In the genomic region with DNA sequence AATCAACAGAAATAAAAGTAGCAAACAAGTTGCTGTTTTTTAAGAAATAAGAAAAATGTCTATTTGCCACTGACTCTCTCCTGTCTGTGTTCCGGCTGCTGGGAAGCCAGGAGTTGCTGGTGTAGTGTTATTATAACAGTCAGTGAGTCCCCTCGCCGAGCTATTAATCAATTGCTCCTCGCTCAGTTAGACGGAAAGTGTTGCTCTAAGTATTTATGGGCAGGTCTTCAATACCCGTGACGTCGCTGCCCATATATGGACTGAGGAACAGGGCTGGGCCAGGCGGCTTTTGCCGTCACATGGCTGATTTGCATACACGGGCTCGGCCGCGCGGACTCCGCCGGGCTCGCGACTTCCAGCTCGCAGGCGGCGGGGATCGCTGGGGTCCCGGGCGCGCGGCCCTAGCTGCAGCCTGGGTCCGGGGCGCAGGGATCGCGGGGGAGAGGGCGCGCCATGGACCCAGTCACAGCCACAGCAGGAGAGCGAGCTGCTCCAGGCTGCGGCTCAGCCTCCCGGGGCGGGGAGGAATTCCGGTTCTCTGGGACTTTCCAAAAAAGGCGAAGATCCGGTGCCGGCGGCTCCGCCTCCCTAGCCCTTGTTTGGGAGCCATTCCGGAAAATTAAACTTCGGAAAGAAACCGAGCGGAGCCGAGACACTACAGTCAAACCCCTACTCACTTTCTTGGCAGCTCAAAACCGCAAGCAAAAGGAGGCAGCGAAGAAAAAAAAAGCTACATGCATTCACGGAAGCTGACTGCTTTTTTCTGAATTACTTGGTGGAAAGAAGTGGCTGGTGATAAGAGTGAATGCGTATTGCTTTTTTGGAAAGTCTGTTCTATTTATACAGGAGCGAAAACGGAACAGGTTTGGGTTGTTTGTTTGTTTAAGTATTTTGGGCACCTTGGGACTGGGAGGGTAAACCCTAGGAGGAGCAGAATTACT, we compare ENCODE assay signal across 1 cellular context.
A peak's percentile ranks its signal among the peaks of the same experiment; 100 is the strongest.
TF ChIP-seq lines count a peak whose summit lies in the region.

A gene (minus strand): TSS at position 188 of the 941 bp plus-strand sequence. CDS start 337 bp downstream, outside the sequence.

TF ChIP-seq in K562, 482 proteins besides CTCF, POLR2A, EP300 and RAD21 (continued from another document and continues in another):
- TF ChIP-seq, protein P1, sequence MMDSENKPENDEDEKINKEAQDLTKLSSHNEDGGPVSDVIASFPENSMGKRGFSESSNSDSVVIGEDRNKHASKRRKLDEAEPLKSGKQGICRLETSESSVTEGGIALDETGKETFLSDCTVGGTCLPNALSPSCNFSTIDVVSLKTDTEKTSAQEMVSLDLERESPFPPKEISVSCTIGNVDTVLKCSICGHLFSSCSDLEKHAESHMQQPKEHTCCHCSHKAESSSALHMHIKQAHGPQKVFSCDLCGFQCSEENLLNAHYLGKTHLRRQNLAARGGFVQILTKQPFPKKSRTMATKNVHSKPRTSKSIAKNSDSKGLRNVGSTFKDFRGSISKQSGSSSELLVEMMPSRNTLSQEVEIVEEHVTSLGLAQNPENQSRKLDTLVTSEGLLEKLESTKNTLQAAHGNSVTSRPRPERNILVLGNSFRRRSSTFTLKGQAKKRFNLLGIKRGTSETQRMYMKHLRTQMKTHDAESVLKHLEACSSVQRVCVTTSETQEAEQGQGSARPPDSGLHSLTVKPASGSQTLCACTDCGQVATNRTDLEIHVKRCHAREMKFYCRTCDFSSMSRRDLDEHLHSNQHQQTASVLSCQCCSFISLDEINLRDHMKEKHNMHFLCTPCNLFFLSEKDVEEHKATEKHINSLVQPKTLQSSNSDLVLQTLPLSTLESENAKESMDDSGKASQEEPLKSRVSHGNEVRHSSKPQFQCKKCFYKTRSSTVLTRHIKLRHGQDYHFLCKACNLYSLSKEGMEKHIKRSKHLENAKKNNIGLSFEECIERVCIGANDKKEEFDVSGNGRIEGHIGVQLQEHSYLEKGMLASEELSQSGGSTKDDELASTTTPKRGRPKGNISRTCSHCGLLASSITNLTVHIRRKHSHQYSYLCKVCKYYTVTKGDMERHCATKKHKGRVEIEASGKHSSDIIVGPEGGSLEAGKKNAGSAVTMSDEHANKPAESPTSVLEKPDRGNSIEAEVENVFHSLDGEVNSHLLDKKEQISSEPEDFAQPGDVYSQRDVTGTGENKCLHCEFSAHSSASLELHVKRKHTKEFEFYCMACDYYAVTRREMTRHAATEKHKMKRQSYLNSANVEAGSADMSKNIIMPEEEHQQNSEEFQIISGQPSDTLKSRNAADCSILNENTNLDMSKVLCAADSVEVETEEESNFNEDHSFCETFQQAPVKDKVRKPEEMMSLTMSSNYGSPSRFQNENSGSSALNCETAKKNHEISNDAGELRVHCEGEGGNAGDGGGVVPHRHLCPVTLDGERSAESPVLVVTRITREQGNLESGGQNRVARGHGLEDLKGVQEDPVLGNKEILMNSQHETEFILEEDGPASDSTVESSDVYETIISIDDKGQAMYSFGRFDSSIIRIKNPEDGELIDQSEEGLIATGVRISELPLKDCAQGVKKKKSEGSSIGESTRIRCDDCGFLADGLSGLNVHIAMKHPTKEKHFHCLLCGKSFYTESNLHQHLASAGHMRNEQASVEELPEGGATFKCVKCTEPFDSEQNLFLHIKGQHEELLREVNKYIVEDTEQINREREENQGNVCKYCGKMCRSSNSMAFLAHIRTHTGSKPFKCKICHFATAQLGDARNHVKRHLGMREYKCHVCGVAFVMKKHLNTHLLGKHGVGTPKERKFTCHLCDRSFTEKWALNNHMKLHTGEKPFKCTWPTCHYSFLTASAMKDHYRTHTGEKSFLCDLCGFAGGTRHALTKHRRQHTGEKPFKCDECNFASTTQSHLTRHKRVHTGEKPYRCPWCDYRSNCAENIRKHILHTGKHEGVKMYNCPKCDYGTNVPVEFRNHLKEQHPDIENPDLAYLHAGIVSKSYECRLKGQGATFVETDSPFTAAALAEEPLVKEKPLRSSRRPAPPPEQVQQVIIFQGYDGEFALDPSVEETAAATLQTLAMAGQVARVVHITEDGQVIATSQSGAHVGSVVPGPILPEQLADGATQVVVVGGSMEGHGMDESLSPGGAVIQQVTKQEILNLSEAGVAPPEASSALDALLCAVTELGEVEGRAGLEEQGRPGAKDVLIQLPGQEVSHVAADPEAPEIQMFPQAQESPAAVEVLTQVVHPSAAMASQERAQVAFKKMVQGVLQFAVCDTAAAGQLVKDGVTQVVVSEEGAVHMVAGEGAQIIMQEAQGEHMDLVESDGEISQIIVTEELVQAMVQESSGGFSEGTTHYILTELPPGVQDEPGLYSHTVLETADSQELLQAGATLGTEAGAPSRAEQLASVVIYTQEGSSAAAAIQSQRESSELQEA (IDR thresholded peaks at IDR 0.05; ENCODE audit: low read depth): no peak
- TF ChIP-seq, protein P2, sequence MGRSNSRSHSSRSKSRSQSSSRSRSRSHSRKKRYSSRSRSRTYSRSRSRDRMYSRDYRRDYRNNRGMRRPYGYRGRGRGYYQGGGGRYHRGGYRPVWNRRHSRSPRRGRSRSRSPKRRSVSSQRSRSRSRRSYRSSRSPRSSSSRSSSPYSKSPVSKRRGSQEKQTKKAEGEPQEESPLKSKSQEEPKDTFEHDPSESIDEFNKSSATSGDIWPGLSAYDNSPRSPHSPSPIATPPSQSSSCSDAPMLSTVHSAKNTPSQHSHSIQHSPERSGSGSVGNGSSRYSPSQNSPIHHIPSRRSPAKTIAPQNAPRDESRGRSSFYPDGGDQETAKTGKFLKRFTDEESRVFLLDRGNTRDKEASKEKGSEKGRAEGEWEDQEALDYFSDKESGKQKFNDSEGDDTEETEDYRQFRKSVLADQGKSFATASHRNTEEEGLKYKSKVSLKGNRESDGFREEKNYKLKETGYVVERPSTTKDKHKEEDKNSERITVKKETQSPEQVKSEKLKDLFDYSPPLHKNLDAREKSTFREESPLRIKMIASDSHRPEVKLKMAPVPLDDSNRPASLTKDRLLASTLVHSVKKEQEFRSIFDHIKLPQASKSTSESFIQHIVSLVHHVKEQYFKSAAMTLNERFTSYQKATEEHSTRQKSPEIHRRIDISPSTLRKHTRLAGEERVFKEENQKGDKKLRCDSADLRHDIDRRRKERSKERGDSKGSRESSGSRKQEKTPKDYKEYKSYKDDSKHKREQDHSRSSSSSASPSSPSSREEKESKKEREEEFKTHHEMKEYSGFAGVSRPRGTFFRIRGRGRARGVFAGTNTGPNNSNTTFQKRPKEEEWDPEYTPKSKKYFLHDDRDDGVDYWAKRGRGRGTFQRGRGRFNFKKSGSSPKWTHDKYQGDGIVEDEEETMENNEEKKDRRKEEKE (IDR thresholded peaks at IDR 0.05; ENCODE audit: borderline replicate concordance in 1 of 2, control insufficient read depth in 1 of 2, low read depth in 2 of 2, low read length in 1 of 2): no peak
- TF ChIP-seq CREB1 (IDR thresholded peaks at IDR 0.05): peak; percentile 84
- peak; percentile 49; the same call in 1 of the 2 replicates for TF ChIP-seq CREB1 (CRISPR knock-in tag; IDR thresholded peaks at IDR 0.05)
- TF ChIP-seq POLR3A (IDR thresholded peaks at IDR 0.05; ENCODE audit: borderline replicate concordance, extremely low read depth, insufficient read depth, insufficient read length): no peak
- peak; percentile 88 for TF ChIP-seq RBFOX2 (IDR thresholded peaks at IDR 0.05; ENCODE audit: low read depth, low read length)
- no peak for TF ChIP-seq ZNF785 (CRISPR knock-in tag; IDR thresholded peaks at IDR 0.05)
- peak in 1 of 2 experiments; percentile 45; a peak in 1 of 4 replicates for TF ChIP-seq SIN3A (IDR thresholded peaks at IDR 0.05; ENCODE audit: borderline replicate concordance in 2 of 2, control insufficient read depth in 1 of 2, low read depth in 2 of 2, low read length in 2 of 2)
- no peak for TF ChIP-seq RBM15 (IDR thresholded peaks at IDR 0.05; ENCODE audit: insufficient read depth, low read length)
- TF ChIP-seq NCOA6 (IDR thresholded peaks at IDR 0.05): no peak
- TF ChIP-seq, protein P3, sequence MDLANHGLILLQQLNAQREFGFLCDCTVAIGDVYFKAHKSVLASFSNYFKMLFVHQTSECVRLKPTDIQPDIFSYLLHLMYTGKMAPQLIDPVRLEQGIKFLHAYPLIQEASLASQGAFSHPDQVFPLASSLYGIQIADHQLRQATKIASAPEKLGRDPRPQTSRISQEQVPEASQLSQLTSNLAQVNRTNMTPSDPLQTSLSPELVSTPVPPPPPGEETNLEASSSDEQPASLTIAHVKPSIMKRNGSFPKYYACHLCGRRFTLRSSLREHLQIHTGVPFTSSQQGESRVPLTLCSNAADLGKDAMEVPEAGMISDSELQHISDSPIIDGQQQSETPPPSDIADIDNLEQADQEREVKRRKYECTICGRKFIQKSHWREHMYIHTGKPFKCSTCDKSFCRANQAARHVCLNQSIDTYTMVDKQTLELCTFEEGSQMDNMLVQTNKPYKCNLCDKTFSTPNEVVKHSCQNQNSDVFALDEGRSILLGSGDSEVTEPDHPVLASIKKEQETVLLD (IDR thresholded peaks at IDR 0.05): no peak; the same call in 1 of the 2 replicates
- TF ChIP-seq, protein P4, sequence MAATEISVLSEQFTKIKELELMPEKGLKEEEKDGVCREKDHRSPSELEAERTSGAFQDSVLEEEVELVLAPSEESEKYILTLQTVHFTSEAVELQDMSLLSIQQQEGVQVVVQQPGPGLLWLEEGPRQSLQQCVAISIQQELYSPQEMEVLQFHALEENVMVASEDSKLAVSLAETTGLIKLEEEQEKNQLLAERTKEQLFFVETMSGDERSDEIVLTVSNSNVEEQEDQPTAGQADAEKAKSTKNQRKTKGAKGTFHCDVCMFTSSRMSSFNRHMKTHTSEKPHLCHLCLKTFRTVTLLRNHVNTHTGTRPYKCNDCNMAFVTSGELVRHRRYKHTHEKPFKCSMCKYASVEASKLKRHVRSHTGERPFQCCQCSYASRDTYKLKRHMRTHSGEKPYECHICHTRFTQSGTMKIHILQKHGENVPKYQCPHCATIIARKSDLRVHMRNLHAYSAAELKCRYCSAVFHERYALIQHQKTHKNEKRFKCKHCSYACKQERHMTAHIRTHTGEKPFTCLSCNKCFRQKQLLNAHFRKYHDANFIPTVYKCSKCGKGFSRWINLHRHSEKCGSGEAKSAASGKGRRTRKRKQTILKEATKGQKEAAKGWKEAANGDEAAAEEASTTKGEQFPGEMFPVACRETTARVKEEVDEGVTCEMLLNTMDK (IDR thresholded peaks at IDR 0.05; ENCODE audit: borderline replicate concordance, insufficient read depth, low read depth, low read length, poor library complexity, severe bottlenecking): no peak
- no peak for TF ChIP-seq PTTG1 (tag; IDR thresholded peaks at IDR 0.05; ENCODE audit: low read depth)
- no peak for TF ChIP-seq MEF2D (tag; conservative IDR thresholded peaks at IDR 0.05; ENCODE audit: low read depth)
- no peak for TF ChIP-seq DACH1 (IDR thresholded peaks at IDR 0.05; ENCODE audit: partially characterized antibody)
- TF ChIP-seq ZNF23 (CRISPR knock-in tag; IDR thresholded peaks at IDR 0.05): no peak
- peak; percentile 38; the same call in 1 of the 2 replicates for TF ChIP-seq PHF8 (IDR thresholded peaks at IDR 0.05; ENCODE audit: borderline replicate concordance, low read length)
- peak; percentile 82 for TF ChIP-seq POLR2G (IDR thresholded peaks at IDR 0.05; ENCODE audit: low read depth, low read length)
- TF ChIP-seq DIDO1 (tag; IDR thresholded peaks at IDR 0.05; ENCODE audit: low read depth): no peak
- TF ChIP-seq, protein P5, sequence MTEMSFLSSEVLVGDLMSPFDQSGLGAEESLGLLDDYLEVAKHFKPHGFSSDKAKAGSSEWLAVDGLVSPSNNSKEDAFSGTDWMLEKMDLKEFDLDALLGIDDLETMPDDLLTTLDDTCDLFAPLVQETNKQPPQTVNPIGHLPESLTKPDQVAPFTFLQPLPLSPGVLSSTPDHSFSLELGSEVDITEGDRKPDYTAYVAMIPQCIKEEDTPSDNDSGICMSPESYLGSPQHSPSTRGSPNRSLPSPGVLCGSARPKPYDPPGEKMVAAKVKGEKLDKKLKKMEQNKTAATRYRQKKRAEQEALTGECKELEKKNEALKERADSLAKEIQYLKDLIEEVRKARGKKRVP (CRISPR knock-in tag; IDR thresholded peaks at IDR 0.05): no peak
- TF ChIP-seq KDM1A (IDR thresholded peaks at IDR 0.05): no peak
- TF ChIP-seq MAZ (CRISPR knock-in tag; conservative IDR thresholded peaks at IDR 0.05 in 1 of 2, IDR thresholded peaks at IDR 0.05 in 1 of 2): peak; percentile 72 to 86
- no peak for TF ChIP-seq CHD2 (IDR thresholded peaks at IDR 0.05; ENCODE audit: low read depth, low read length)
- TF ChIP-seq PHF21A (IDR thresholded peaks at IDR 0.05; ENCODE audit: borderline replicate concordance, low read depth): no peak
- TF ChIP-seq EZH2 (IDR thresholded peaks at IDR 0.05; ENCODE audit: borderline replicate concordance, low read depth, low read length): no peak
- no peak for TF ChIP-seq DNMT1 (IDR thresholded peaks at IDR 0.05)
- no peak for TF ChIP-seq ZNF124 (CRISPR knock-in tag; IDR thresholded peaks at IDR 0.05)
- TF ChIP-seq, protein P6, sequence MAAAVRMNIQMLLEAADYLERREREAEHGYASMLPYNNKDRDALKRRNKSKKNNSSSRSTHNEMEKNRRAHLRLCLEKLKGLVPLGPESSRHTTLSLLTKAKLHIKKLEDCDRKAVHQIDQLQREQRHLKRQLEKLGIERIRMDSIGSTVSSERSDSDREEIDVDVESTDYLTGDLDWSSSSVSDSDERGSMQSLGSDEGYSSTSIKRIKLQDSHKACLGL (CRISPR knock-in tag; IDR thresholded peaks at IDR 0.05; ENCODE audit: borderline replicate concordance, poor library complexity, severe bottlenecking): no peak
- TF ChIP-seq, protein P7, sequence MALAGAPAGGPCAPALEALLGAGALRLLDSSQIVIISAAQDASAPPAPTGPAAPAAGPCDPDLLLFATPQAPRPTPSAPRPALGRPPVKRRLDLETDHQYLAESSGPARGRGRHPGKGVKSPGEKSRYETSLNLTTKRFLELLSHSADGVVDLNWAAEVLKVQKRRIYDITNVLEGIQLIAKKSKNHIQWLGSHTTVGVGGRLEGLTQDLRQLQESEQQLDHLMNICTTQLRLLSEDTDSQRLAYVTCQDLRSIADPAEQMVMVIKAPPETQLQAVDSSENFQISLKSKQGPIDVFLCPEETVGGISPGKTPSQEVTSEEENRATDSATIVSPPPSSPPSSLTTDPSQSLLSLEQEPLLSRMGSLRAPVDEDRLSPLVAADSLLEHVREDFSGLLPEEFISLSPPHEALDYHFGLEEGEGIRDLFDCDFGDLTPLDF (CRISPR knock-in tag; IDR thresholded peaks at IDR 0.05): no peak
